In genomic region chr3:127418560-127419099, GRCh38 we compare ENCODE assay signal across 17 cellular contexts.
DNase-seq lines count a peak whose midpoint lies in the region; ATAC-seq and TF ChIP-seq lines count a peak whose summit lies in the region.
"Had no signal": no experiment of that assay in that cellular context is flagged by ENCODE, and none has a peak within 500 bp of the region (broad histone marks: within the 10 kb centered on the region; RNA-seq: fewer than 3 reads in every experiment).

No MANE protein-coding gene starts in this region.

- peaks cover 42% of the 10 kb centered on the region for H3K27me3 Mint-ChIP-seq in activated CD8-positive, alpha-beta T cell treated with anti-CD3 and anti-CD28 coated beads for 36 hours
- peaks cover 33% of the 10 kb centered on the region for H3K27me3 Mint-ChIP-seq in activated CD8-positive, alpha-beta T cell treated with anti-CD3 and anti-CD28 coated beads, Interleukin-2, amount 10 ng/mL, durations not matched to agents 7 days and 5 days (ENCODE audit: low read depth)

- intact Hi-C loops in activated CD8-positive, alpha-beta T cell treated with anti-CD3 and anti-CD28 coated beads for 36 hours (cut with micrococcal nuclease) = no loop called here

- H3K14ac ChIP-seq in neuronal stem cell (ENCODE audit: low read length) = no peak overlapping the region

- H2AK5ac ChIP-seq in neuronal stem cell (ENCODE audit: low read depth, low read length) = no peak overlapping the region

- H3K18ac ChIP-seq in neuronal stem cell (ENCODE audit: low read length) = no peak overlapping the region

- no peak overlapping the region for H3K4me3 ChIP-seq in neuronal stem cell (ENCODE audit: low read length in 2 of 2)
- H3K4me3 ChIP-seq: A549, Peyer's patch had no signal

- no peaks in the 10 kb centered on the region for H3K36me3 Mint-ChIP-seq in activated CD8-positive, alpha-beta T cell treated with anti-CD3 and anti-CD28 coated beads for 36 hours (ENCODE audit: low read depth)
- no peaks in the 10 kb centered on the region for H3K36me3 Mint-ChIP-seq in activated CD8-positive, alpha-beta T cell treated with anti-CD3 and anti-CD28 coated beads, Interleukin-2, amount 10 ng/mL, durations not matched to agents 7 days and 5 days (ENCODE audit: low read depth)
- H3K36me3 Mint-ChIP-seq: CD14-positive monocyte had no signal

- no peak overlapping the region for H3K27ac Mint-ChIP-seq in activated CD8-positive, alpha-beta T cell treated with anti-CD3 and anti-CD28 coated beads for 36 hours
- no peak overlapping the region for H3K27ac Mint-ChIP-seq in activated CD8-positive, alpha-beta T cell treated with anti-CD3 and anti-CD28 coated beads, Interleukin-2, amount 10 ng/mL, durations not matched to agents 7 days and 5 days
- H3K27ac Mint-ChIP-seq: B cell, CD14-positive monocyte had no signal

- no peak overlapping the region for H3K4me3 Mint-ChIP-seq in activated CD8-positive, alpha-beta T cell treated with anti-CD3 and anti-CD28 coated beads for 36 hours
- no peak overlapping the region for H3K4me3 Mint-ChIP-seq in activated CD8-positive, alpha-beta T cell treated with anti-CD3 and anti-CD28 coated beads, Interleukin-2, amount 10 ng/mL, durations not matched to agents 7 days and 5 days
- H3K4me3 Mint-ChIP-seq: B cell had no signal

- H2BK5ac ChIP-seq in neuronal stem cell (ENCODE audit: low read length) = no peak overlapping the region

- H3K4me1 Mint-ChIP-seq in activated CD8-positive, alpha-beta T cell treated with anti-CD3 and anti-CD28 coated beads for 36 hours (ENCODE audit: low read depth) = no peaks in the 10 kb centered on the region
- H3K4me1 Mint-ChIP-seq in activated CD8-positive, alpha-beta T cell treated with anti-CD3 and anti-CD28 coated beads, Interleukin-2, amount 10 ng/mL, durations not matched to agents 7 days and 5 days (ENCODE audit: low read depth) = no peaks in the 10 kb centered on the region
- H3K4me1 Mint-ChIP-seq: B cell, CD14-positive monocyte had no signal

- WGBS in neuronal stem cell (ENCODE audit: extremely low coverage in 2 of 2, insufficient read length in 2 of 2, insufficient replicate concordance in 1 of 2), 2 donors = no CpG with 5 or more reads among the region's 4 CpGs

- H3K79me1 ChIP-seq in neuronal stem cell (ENCODE audit: low read depth, low read length) = no peaks in the 10 kb centered on the region

- no peak overlapping the region for H2BK120ac ChIP-seq in neuronal stem cell (ENCODE audit: low read depth, low read length)

- H3K9ac ChIP-seq in neuronal stem cell (ENCODE audit: low read depth, low read length, poor library complexity) = no peak overlapping the region
- H3K9ac ChIP-seq: KMS-11 had no signal

- no peak for TF ChIP-seq CTCF in activated CD8-positive, alpha-beta T cell treated with anti-CD3 and anti-CD28 coated beads for 36 hours (IDR thresholded peaks at IDR 0.05)

- POLR2A ChIA-PET in activated CD8-positive, alpha-beta T cell treated with anti-CD3 and anti-CD28 coated beads for 36 hours (lab: Charles Lee) = no interaction called here
- POLR2A ChIA-PET in activated CD8-positive, alpha-beta T cell treated with anti-CD3 and anti-CD28 coated beads, Interleukin-2, amount 10 ng/mL, durations not matched to agents 7 days and 5 days (lab: Charles Lee) = no interaction called here

- H4K91ac ChIP-seq in neuronal stem cell (ENCODE audit: low read depth, low read length, poor library complexity) = no peak overlapping the region

- ATAC-seq in activated CD8-positive, alpha-beta T cell treated with anti-CD3 and anti-CD28 coated beads for 36 hours = peak; percentile 39
- ATAC-seq in activated CD8-positive, alpha-beta T cell treated with anti-CD3 and anti-CD28 coated beads, Interleukin-2, amount 10 ng/mL, durations not matched to agents 7 days and 5 days = no peak
- ATAC-seq in HG03342 (IDR thresholded peaks at IDR 0.05; ENCODE audit: unreplicated experiment) = no peak
- ATAC-seq: A549 had no signal

- no peak overlapping the region for H2BK12ac ChIP-seq in neuronal stem cell (ENCODE audit: low read length)

- no peak overlapping the region for H3K4me2 ChIP-seq in neuronal stem cell (ENCODE audit: insufficient read depth, low read length, poor library complexity, severe bottlenecking)
- H3K4me2 ChIP-seq: A549, KMS-11 had no signal

- no peak overlapping the region for H3K23ac ChIP-seq in neuronal stem cell (ENCODE audit: low read depth, low read length, poor library complexity)

- H3K27me3 ChIP-seq in neuronal stem cell (ENCODE audit: control insufficient read depth in 3 of 3, insufficient read depth in 3 of 3, low read depth in 1 of 3, low read length in 3 of 3) = no peaks in the 10 kb centered on the region

- H3K4me1 ChIP-seq in neuronal stem cell (ENCODE audit: control insufficient read depth in 2 of 2, insufficient read depth in 1 of 2, low read depth in 1 of 2, low read length in 2 of 2) = peaks cover 37 to 70% of the 10 kb centered on the region in 2 donors
- H3K4me1 ChIP-seq: A549, Peyer's patch had no signal

- H3K9me3 Mint-ChIP-seq in activated CD8-positive, alpha-beta T cell treated with anti-CD3 and anti-CD28 coated beads for 36 hours = no peaks in the 10 kb centered on the region
- no peaks in the 10 kb centered on the region for H3K9me3 Mint-ChIP-seq in activated CD8-positive, alpha-beta T cell treated with anti-CD3 and anti-CD28 coated beads, Interleukin-2, amount 10 ng/mL, durations not matched to agents 7 days and 5 days (ENCODE audit: insufficient read depth)

- H4K8ac ChIP-seq in neuronal stem cell (ENCODE audit: low read depth, low read length) = no peak overlapping the region

- no peaks in the 10 kb centered on the region for H3K9me3 ChIP-seq in neuronal stem cell (replicated peaks in 1 of 2; ENCODE audit: control insufficient read depth in 2 of 2, insufficient read depth in 1 of 2, low read depth in 1 of 2, low read length in 2 of 2)
- H3K9me3 ChIP-seq: A549, Peyer's patch had no signal

- CTCF ChIA-PET in activated CD8-positive, alpha-beta T cell treated with anti-CD3 and anti-CD28 coated beads for 36 hours (lab: Charles Lee) = no interaction called here
- CTCF ChIA-PET in activated CD8-positive, alpha-beta T cell treated with anti-CD3 and anti-CD28 coated beads, Interleukin-2, amount 10 ng/mL, durations not matched to agents 7 days and 5 days (lab: Charles Lee) = no interaction called here

- H3K27ac ChIP-seq in neuronal stem cell (replicated peaks; ENCODE audit: low read length) = peak overlapping the region; percentile 8
- H3K27ac ChIP-seq: A549, KMS-11, Peyer's patch had no signal

- no peak overlapping the region for H2BK15ac ChIP-seq in neuronal stem cell (ENCODE audit: low read length)

- no peak overlapping the region for H3K4ac ChIP-seq in neuronal stem cell (ENCODE audit: low read length)

- no peaks in the 10 kb centered on the region for H3K36me3 ChIP-seq in neuronal stem cell (replicated peaks in 1 of 2; ENCODE audit: control insufficient read depth in 2 of 2, insufficient read depth in 2 of 2, low read length in 2 of 2)
- H3K36me3 ChIP-seq: Peyer's patch had no signal

- no peak overlapping the region for H2AFZ ChIP-seq in neuronal stem cell (ENCODE audit: low read length)

- no peak for DNase-seq in activated CD8-positive, alpha-beta T cell treated with anti-CD3 and anti-CD28 coated beads for 36 hours
- no peak for DNase-seq in activated CD8-positive, alpha-beta T cell treated with anti-CD3 and anti-CD28 coated beads, Interleukin-2, amount 10 ng/mL, durations not matched to agents 7 days and 5 days
- DNase-seq in NCI-H1417 treated with DMSO at 0.1 percent for 48 hours (lab: John Stamatoyannopoulos, UW) (peak; percentile 70), islet precursor cell (peak; percentile 37), neuronal stem cell (ENCODE audit: low spot score) (no peak), activated gamma-delta T cell (lab: John Stamatoyannopoulos, UW) (no peak)
- DNase-seq: DMS53, IMR-90, NCI-H1694, NCI-H2081 treated with DMSO at 0.1 percent for 48 hours, NCI-H510A, Peyer's patch had no signal

Comparison
In these comparisons a context has a peak if more than half of its experiments do, and no peak if none do; other contexts are left out.
1. DNase-seq: peak in NCI-H1417 treated with DMSO at 0.1 percent for 48 hours (single experiment) and islet precursor cell (single experiment); none in activated CD8-positive, alpha-beta T cell treated with anti-CD3 and anti-CD28 coated beads for 36 hours (single experiment), activated CD8-positive, alpha-beta T cell treated with anti-CD3 and anti-CD28 coated beads, Interleukin-2, amount 10 ng/mL, durations not matched to agents 7 days and 5 days (single experiment), neuronal stem cell (single experiment) and activated gamma-delta T cell (single experiment).